16 cellular contexts compared by ENCODE assay signal in the genomic region with DNA sequence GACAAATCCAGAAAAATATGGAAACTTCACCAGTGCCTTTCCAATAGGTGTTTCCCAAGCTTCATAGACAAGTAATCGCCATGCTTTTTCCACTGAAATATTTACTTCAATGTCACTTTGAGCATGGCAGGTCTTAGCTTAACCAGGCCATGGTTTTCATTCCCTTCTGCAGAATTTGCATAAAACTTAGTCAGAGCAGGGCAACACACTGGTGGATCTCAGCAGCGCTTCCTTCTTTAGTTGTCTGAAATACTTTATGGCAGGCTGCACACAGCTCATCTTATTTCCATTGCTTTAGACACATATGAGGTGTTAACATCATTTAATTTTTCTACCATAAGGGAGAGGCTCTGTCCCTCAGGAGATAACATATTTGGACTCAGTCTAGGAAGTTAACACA.
DNase-seq lines count a peak whose midpoint lies in the region; ATAC-seq, FAIRE-seq and TF ChIP-seq lines count a peak whose summit lies in the region.
"Had no signal": no experiment of that assay in that cellular context is flagged by ENCODE, and none has a peak within 500 bp of the region (broad histone marks: within the 10 kb centered on the region; RNA-seq: fewer than 3 reads in every experiment).

No MANE protein-coding gene starts in this region.

- H3K27me3 ChIP-seq in breast epithelium (no peaks in the 10 kb centered on the region), smooth muscle cell (ENCODE audit: low read depth) (no peaks in the 10 kb centered on the region)

- no peak overlapping the region for H2AFZ ChIP-seq in smooth muscle cell (ENCODE audit: low read depth)

- no peak overlapping the region for H3K4me3 ChIP-seq in breast epithelium
- no peak overlapping the region for H3K4me3 ChIP-seq in smooth muscle cell
- H3K4me3 ChIP-seq: SK-N-MC had no signal

- TF ChIP-seq CTCF in breast epithelium (IDR thresholded peaks at IDR 0.05) (no peak), smooth muscle cell (IDR thresholded peaks at IDR 0.05; ENCODE audit: borderline replicate concordance, insufficient read depth, poor library complexity, severe bottlenecking) (no peak)

- H3K9me3 ChIP-seq in breast epithelium (no peaks in the 10 kb centered on the region), smooth muscle cell (replicated peaks; ENCODE audit: low read depth) (no peaks in the 10 kb centered on the region)

- TF ChIP-seq POLR2A in breast epithelium (IDR thresholded peaks at IDR 0.05) = no peak

- intact Hi-C loops in breast epithelium (cut with DNase I; ENCODE audit: low total_unique reads) = no loop called here

- H3K27ac ChIP-seq in breast epithelium (no peak overlapping the region), smooth muscle cell (ENCODE audit: low read depth) (no peak overlapping the region)
- H3K27ac ChIP-seq: SK-N-MC, WERI-Rb-1 had no signal

- H3K4me1 ChIP-seq in breast epithelium (no peaks in the 10 kb centered on the region), smooth muscle cell (ENCODE audit: low read depth) (no peaks in the 10 kb centered on the region)

- H3K9ac ChIP-seq in smooth muscle cell (ENCODE audit: low read depth) = no peak overlapping the region

- no peaks in the 10 kb centered on the region for H3F3A ChIP-seq in smooth muscle cell (ENCODE audit: low read depth)

- H3K36me3 ChIP-seq in breast epithelium = no peaks in the 10 kb centered on the region
- no peaks in the 10 kb centered on the region for H3K36me3 ChIP-seq in smooth muscle cell (ENCODE audit: low read depth)
- H3K36me3 ChIP-seq: WERI-Rb-1 had no signal

- H3K79me2 ChIP-seq in smooth muscle cell (ENCODE audit: low read depth) = no peaks in the 10 kb centered on the region

- no peak overlapping the region for H3K4me2 ChIP-seq in smooth muscle cell

- FAIRE-seq in GM19239 (lab: Jason Lieb, UNC) = peak; percentile 74

- no peaks in the 10 kb centered on the region for H4K20me1 ChIP-seq in smooth muscle cell (ENCODE audit: low read depth)

- DNase-seq in GM19239 (ENCODE audit: insufficient read length, low spot score) (no peak), germinal center (ENCODE audit: low spot score) (peak; percentile 21), breast epithelium (ENCODE audit: low spot score in 2 of 2) (no peak), cerebellum (ENCODE audit: low spot score) (no peak), NCI-H82 (lab: John Stamatoyannopoulos, UW) (no peak), smooth muscle cell (lab: John Stamatoyannopoulos, UW; ENCODE audit: unreplicated experiment) (no peak)
- DNase-seq: activated T-cell treated with anti-CD3 and anti-CD28 coated beads, Interleukin-2, amount 50 U/mL, for 72 hours; endodermal cell; H9; natural killer cell; NCI-H1694; WERI-Rb-1 had no signal

- WGBS in smooth muscle cell (ENCODE audit: low lambda C conversion rate) = 90% methylated on average over 2 of the region's 2 CpGs

- peak; percentile 92 for ATAC-seq in GM21717 (IDR thresholded peaks at IDR 0.05; ENCODE audit: unreplicated experiment)
- peak; percentile 96 for ATAC-seq in HG03135 (IDR thresholded peaks at IDR 0.05; ENCODE audit: unreplicated experiment)
- ATAC-seq: activated T-cell treated with anti-CD3 and anti-CD28 coated beads, Interleukin-2, amount 50 U/mL, for 72 hours; natural killer cell; sciatic nerve had no signal
